ENCODE assay signal across 8 cellular contexts in the genomic region with DNA sequence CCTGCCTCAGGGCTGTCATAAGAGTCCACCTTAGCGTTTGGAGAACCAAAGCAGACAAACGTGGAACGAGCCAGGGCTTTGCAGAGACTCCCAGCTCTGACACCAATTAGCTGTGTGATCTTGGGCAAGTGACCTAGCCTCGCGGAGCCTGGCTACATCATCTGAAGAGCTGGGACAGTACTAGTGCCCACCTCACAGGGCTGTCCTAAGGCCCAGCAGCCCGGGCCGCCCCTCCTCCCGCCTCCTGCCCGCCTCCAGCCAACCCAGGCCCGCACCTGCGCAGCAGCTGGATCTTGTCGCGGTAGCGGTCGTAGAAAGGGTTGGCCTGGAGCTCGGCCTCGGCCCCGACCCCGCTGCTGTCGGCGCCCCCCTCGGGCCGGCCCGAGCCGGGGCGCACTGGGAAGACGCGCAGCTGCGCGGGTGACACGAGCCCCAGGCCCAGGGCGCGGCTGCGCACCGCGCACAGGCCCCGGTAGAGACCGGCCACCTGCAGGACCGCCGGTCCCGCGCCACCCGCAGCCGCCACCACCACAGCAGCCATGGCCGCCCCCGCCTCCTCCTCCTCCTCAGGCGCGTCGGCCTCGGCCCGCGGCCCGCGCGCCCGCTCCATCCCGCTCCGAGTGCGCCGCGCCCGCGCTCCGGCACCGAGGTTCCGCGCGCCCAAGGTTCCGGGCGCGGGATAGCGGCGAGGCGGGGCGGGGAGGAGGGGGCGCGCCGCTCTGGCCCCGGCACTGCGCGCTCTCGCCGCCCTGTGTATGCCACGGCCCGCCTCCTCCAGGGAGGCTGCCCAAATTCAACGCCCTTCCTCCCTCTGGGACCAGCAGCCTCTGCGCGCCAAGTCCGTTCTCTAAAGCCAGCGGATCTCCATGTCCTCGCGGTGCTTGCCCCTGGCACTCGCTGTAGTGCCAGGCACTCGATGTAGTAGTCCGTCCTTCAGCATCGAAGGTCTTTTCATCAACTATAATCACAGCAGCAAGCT. TPM values are rescaled to one million over a fixed set of nuclear protein-coding genes. Genes with fewer than 3 reads are reported as not detected.
DNase-seq lines count a peak whose midpoint lies in the region; ATAC-seq, FAIRE-seq and TF ChIP-seq lines count a peak whose summit lies in the region.

A gene with protein sequence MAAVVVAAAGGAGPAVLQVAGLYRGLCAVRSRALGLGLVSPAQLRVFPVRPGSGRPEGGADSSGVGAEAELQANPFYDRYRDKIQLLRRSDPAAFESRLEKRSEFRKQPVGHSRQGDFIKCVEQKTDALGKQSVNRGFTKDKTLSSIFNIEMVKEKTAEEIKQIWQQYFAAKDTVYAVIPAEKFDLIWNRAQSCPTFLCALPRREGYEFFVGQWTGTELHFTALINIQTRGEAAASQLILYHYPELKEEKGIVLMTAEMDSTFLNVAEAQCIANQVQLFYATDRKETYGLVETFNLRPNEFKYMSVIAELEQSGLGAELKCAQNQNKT (minus strand): TSS at position 583 of the 979 bp plus-strand sequence. CDS start 42 bp downstream, at position 541.

- peak; percentile 52 to 81 for TF ChIP-seq POLR2A in HepG2 (IDR thresholded peaks at IDR 0.05; ENCODE audit: insufficient read depth in 1 of 2, low read depth in 2 of 2, low read length in 2 of 2)

- H3K4me3 ChIP-seq in ACC112 (ENCODE audit: low read depth, low read length) (peak within 1 kb of the TSS; percentile 88), HepG2 (replicated peaks in 1 of 3; ENCODE audit: insufficient read depth in 1 of 3, low read depth in 2 of 3, low read length in 3 of 3) (peak within 1 kb of the TSS; percentile 81 to 86 (median 83))

- TSS peak; percentile 52 for BruUV-seq in HepG2 (replicated peaks; lab: Mats Ljungman, UMichigan)

- H4K20me1 ChIP-seq in HepG2 (ENCODE audit: insufficient read depth, low read length): no peaks in the 10 kb centered on the region

- H3K27ac ChIP-seq in ACC112 (ENCODE audit: low read depth, low read length) (no peak within 1 kb of the TSS), HepG2 (ENCODE audit: extremely low read length, insufficient read depth, low read length) (peak within 1 kb of the TSS; percentile 36)

- CTCF ChIA-PET in HepG2 (lab: Yijun Ruan, JAX; ENCODE audit: low intra/inter-chr PET ratio, low total read pairs): no interaction called here

- peak; percentile 8; the same call in 1 of the 2 replicates for TF ChIP-seq CTCF in HepG2 (CRISPR knock-in tag; IDR thresholded peaks at IDR 0.05)

- peak within 1 kb of the TSS; percentile 93 for H2AFZ ChIP-seq in ACC112 (ENCODE audit: low read length, unreplicated experiment)
- H2AFZ ChIP-seq in HepG2 (ENCODE audit: low read length): peak within 1 kb of the TSS; percentile 83

- TF ChIP-seq EP300 in HepG2 (IDR thresholded peaks at IDR 0.05; ENCODE audit: low read depth in 2 of 2, low read length in 2 of 2) (no peak), HepG2 (CRISPR knock-in tag; IDR thresholded peaks at IDR 0.05; ENCODE audit: borderline replicate concordance) (no peak)

- DNase-seq in NCI-H510A (lab: John Stamatoyannopoulos, UW) (peak; percentile 76), dermis microvascular lymphatic vessel endothelial cell (ENCODE audit: low read depth in 2 of 2) (peak; percentile 32 to 63), HepG2 (ENCODE audit: low spot score) (peak; percentile 41)
- DNase-seq in activated CD4-positive, alpha-beta T cell treated with anti-CD3 and anti-CD28 coated beads, Interleukin-2, amount 50 U/mL, for 1 hour: peak; percentile 55
- peak; percentile 67 for DNase-seq in stimulated activated CD4-positive, alpha-beta T cell treated with anti-CD3 and anti-CD28 coated beads, Interleukin-4, amount 100 ng/mL, for 1 hour

- in situ Hi-C loops in HepG2 (cut with HindIII; ENCODE audit: extremely low pct_ligation_motif_present, low pct_unique_long_range_greater_than_20kb): no loop called here

- peak; percentile 45; the same call in 1 of the 2 replicates for TF ChIP-seq RAD21 in HepG2 (CRISPR knock-in tag; IDR thresholded peaks at IDR 0.05)

- H3K27me3 ChIP-seq in ACC112 (ENCODE audit: insufficient read depth, low read length) (no peaks in the 10 kb centered on the region), HepG2 (ENCODE audit: control insufficient read depth in 1 of 2, insufficient read depth in 2 of 2, low read length in 2 of 2) (no peaks in the 10 kb centered on the region; a peak in 2 of 5 replicates)

- H3K36me3 ChIP-seq in ACC112 (ENCODE audit: insufficient read depth, low read length): peaks cover 5% of the 10 kb centered on the region
- H3K36me3 ChIP-seq in HepG2 (replicated peaks in 1 of 2; ENCODE audit: control insufficient read depth in 1 of 2, insufficient read depth in 2 of 2, low read length in 2 of 2): peaks cover 6 to 12% of the 10 kb centered on the region in 2 experiments; a peak in 4 of 5 replicates

- H3K4me1 ChIP-seq in ACC112 (ENCODE audit: control insufficient read depth, insufficient read depth, low read length, unreplicated experiment): peaks cover 11% of the 10 kb centered on the region
- peaks cover 19% of the 10 kb centered on the region for H3K4me1 ChIP-seq in HepG2 (ENCODE audit: insufficient read depth, low read length)

- intact Hi-C loops in HepG2 (cut with micrococcal nuclease; ENCODE audit: unreplicated experiment): loop anchor here (10.0 kb wide), 1 partner anchor 53 kb away; the partner anchor contains the start of gene MOB3C

- FAIRE-seq in HepG2 (lab: Jason Lieb, UNC): no peak

- peak within 1 kb of the TSS; percentile 79 for H3K9ac ChIP-seq in HepG2 (ENCODE audit: insufficient read depth, low read depth, low read length)

- POLR2A ChIA-PET in HepG2 (lab: Yijun Ruan, JAX): interaction anchor here (0.7 to 1.5 kb wide), 8 partner anchors 9 to 64 kb away, joined by 3 to 11 read pairs (median 6); partner anchors contain the start of genes MKNK1 and MOB3C

- H3K4me2 ChIP-seq in HepG2 (ENCODE audit: low read depth, low read length): peak within 1 kb of the TSS; percentile 91

- 12% methylated on average over 46 of the region's 96 CpGs for WGBS in HepG2 (ENCODE audit: low lambda C conversion rate)

- ATAC-seq in GM18858 (IDR thresholded peaks at IDR 0.05; ENCODE audit: unreplicated experiment) (peak; percentile 58), HG03097 (IDR thresholded peaks at IDR 0.05; ENCODE audit: low FRiP score, unreplicated experiment) (peak; percentile 62), HepG2 (peak; percentile 91)

- H3K9me3 ChIP-seq in HepG2 (ENCODE audit: low read length): no peaks in the 10 kb centered on the region

- H3K79me2 ChIP-seq in ACC112 (ENCODE audit: control insufficient read depth, insufficient read depth, low read length, unreplicated experiment) (peaks cover 14% of the 10 kb centered on the region), HepG2 (ENCODE audit: insufficient read depth, low read length) (peaks cover 9% of the 10 kb centered on the region)

TF ChIP-seq in HepG2, 621 proteins besides CTCF, POLR2A, EP300 and RAD21 (continues in another document):
- TF ChIP-seq MTF2 (CRISPR knock-in tag; IDR thresholded peaks at IDR 0.05; ENCODE audit: borderline replicate concordance) (no peak), ZNF562 (CRISPR knock-in tag; IDR thresholded peaks at IDR 0.05; ENCODE audit: borderline replicate concordance) (no peak)
- TF ChIP-seq, protein P1, sequence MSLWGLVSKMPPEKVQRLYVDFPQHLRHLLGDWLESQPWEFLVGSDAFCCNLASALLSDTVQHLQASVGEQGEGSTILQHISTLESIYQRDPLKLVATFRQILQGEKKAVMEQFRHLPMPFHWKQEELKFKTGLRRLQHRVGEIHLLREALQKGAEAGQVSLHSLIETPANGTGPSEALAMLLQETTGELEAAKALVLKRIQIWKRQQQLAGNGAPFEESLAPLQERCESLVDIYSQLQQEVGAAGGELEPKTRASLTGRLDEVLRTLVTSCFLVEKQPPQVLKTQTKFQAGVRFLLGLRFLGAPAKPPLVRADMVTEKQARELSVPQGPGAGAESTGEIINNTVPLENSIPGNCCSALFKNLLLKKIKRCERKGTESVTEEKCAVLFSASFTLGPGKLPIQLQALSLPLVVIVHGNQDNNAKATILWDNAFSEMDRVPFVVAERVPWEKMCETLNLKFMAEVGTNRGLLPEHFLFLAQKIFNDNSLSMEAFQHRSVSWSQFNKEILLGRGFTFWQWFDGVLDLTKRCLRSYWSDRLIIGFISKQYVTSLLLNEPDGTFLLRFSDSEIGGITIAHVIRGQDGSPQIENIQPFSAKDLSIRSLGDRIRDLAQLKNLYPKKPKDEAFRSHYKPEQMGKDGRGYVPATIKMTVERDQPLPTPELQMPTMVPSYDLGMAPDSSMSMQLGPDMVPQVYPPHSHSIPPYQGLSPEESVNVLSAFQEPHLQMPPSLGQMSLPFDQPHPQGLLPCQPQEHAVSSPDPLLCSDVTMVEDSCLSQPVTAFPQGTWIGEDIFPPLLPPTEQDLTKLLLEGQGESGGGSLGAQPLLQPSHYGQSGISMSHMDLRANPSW (CRISPR knock-in tag; IDR thresholded peaks at IDR 0.05; ENCODE audit: borderline replicate concordance): no peak

RNA-seq across cellular contexts. Expression of the gene that starts here (rescaled TPM):
- total RNA-seq in dermis microvascular lymphatic vessel endothelial cell (25.0 and 25.4 TPM in 2 replicates), HepG2 (2016; rRNA removed; fragmentation: Illumina TruSeq; extraction: Trizol) (66.6 and 82.9 TPM in 2 replicates)
- 16.7 and 20.1 TPM in 2 replicates for total RNA-seq in HepG2 (2016; cell fraction: cytosol; rRNA removed; fragmentation: Illumina TruSeq; extraction: Trizol; ENCODE audit: low read depth)
- 68.9 and 89.4 TPM in 2 replicates for total RNA-seq in HepG2 (2016; cell fraction: insoluble cytoplasmic fraction; rRNA removed; fragmentation: Illumina TruSeq; extraction: Trizol)
- total RNA-seq in HepG2 (2016; cell fraction: membrane; rRNA removed; fragmentation: Illumina TruSeq; extraction: Trizol): 49.1 and 50.0 TPM in 2 replicates
- total RNA-seq in HepG2 (2016; cell fraction: nucleus; rRNA removed; fragmentation: Illumina TruSeq; extraction: Trizol): 25.2 and 28.9 TPM in 2 replicates
- 57.3 and 76.7 TPM in 2 replicates for polyA plus RNA-seq in HepG2 (2011; rRNA removed)
- 49.4 and 72.7 TPM in 2 replicates for polyA plus RNA-seq in HepG2 (2011; cell fraction: cytosol; rRNA removed)
- 20.5 and 24.9 TPM in 2 replicates for polyA plus RNA-seq in HepG2 (2011; cell fraction: nucleus; rRNA removed)
- 41.0 and 52.7 TPM in 2 replicates for polyA plus RNA-seq in HepG2 (2012)
- 22.8 and 23.2 TPM in 2 replicates for polyA plus RNA-seq in HepG2 (2016; cell fraction: cytosol; fragmentation: Illumina TruSeq; extraction: Trizol; ENCODE audit: low read depth)
- 95.2 and 103 TPM in 2 replicates for polyA plus RNA-seq in HepG2 (2016; cell fraction: insoluble cytoplasmic fraction; fragmentation: Illumina TruSeq; extraction: Trizol; ENCODE audit: low read depth)
- polyA plus RNA-seq in HepG2 (2016; cell fraction: membrane; fragmentation: Illumina TruSeq; extraction: Trizol; ENCODE audit: low read depth): 45.1 and 45.9 TPM in 2 replicates
- polyA plus RNA-seq in HepG2 (2016; cell fraction: nucleus; fragmentation: Illumina TruSeq; extraction: Trizol; ENCODE audit: insufficient read depth, low read depth): 40.9 and 46.7 TPM in 2 replicates
- 21.5 and 23.1 TPM in 2 replicates for polyA minus RNA-seq in HepG2 (2011; rRNA and poly(A)+ RNA removed; ENCODE audit: low replicate concordance)
- polyA minus RNA-seq in HepG2 (2011; cell fraction: cytosol; rRNA and poly(A)+ RNA removed): 34.2 and 40.5 TPM in 2 replicates
- polyA minus RNA-seq in HepG2 (2011; cell fraction: nucleus; rRNA and poly(A)+ RNA removed): 26.4 and 40.3 TPM in 2 replicates
